15 cellular contexts compared by ENCODE assay signal in the genomic region with DNA sequence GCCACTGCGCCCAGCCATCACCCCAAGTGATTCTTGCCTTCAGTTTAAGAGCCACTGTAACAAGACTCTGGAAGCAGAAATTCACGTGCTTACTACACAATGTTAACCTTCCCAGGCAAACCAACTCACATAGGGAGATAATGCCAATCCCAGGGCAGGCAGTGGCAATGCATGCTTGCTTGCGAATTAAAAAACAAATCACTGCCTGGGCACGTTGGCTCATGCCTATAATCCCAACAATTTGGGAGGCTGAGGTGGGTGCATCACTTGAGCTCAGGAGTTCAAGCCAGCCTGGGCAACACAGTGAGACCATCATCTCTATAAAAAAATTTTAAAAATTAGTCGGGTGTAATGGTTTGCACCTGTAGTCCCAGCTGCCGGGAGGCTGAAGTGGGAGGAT.
DNase-seq lines count a peak whose midpoint lies in the region; ATAC-seq and TF ChIP-seq lines count a peak whose summit lies in the region.
"Had no signal": no experiment of that assay in that cellular context is flagged by ENCODE, and none has a peak within 500 bp of the region (broad histone marks: within the 10 kb centered on the region; RNA-seq: fewer than 3 reads in every experiment).

No MANE protein-coding gene starts in this region.

- DNase-seq in epithelial cell of esophagus (ENCODE audit: low read depth) (peak; percentile 17), D341Med (ENCODE audit: low spot score) (no peak)
- no peak for DNase-seq in stimulated activated CD4-positive, alpha-beta T cell treated with anti-CD3 and anti-CD28 coated beads, Interleukin-4, amount 100 ng/mL, for 4 hours
- DNase-seq: C1 segment of cervical spinal cord; Calu3; CD4-positive, alpha-beta memory T cell; COR-L47; DMS153; DND-41; GM23248; H7; HCEC 1CT had no signal

- TF ChIP-seq CTCF in epithelial cell of esophagus (IDR thresholded peaks at IDR 0.05; ENCODE audit: insufficient read depth, low read depth, low read length, missing control alignments), result no peak

- peak overlapping the region; percentile 60 for H3K27ac ChIP-seq in angular gyrus (ENCODE audit: low read depth, low read length)
- peak overlapping the region; percentile 4 for H3K27ac ChIP-seq in cingulate gyrus (ENCODE audit: low read depth, low read length)
- H3K27ac ChIP-seq: GM23248 had no signal

- ATAC-seq in HG03135 (IDR thresholded peaks at IDR 0.05; ENCODE audit: unreplicated experiment), result no peak

- no peak overlapping the region for H3K4me3 ChIP-seq in epithelial cell of esophagus (ENCODE audit: low read length)
- H3K4me3 ChIP-seq: GM23248 had no signal
